ENCODE assay signal across 8 cellular contexts in genomic region chr15:28191832-28192231, GRCh38.
A peak's percentile ranks its signal among the peaks of the same experiment; 100 is the strongest.
DNase-seq lines count a peak whose midpoint lies in the region; ATAC-seq and TF ChIP-seq lines count a peak whose summit lies in the region.

No MANE protein-coding gene starts in this region.

- no peaks in the 10 kb centered on the region for H4K20me1 ChIP-seq in MM.1S (ENCODE audit: insufficient read depth, low read length)

- no peak overlapping the region for H3K9ac ChIP-seq in MM.1S (ENCODE audit: low read length)

- H3K36me3 ChIP-seq in WERI-Rb-1 = peaks cover 47% of the 10 kb centered on the region
- H3K36me3 ChIP-seq in prostate gland = no peaks in the 10 kb centered on the region
- H3K36me3 ChIP-seq in MM.1S (replicated peaks; ENCODE audit: insufficient read depth, low read length) = no peaks in the 10 kb centered on the region

- H3K27ac ChIP-seq in WERI-Rb-1 = no peak overlapping the region
- no peak overlapping the region for H3K27ac ChIP-seq in prostate gland
- H3K27ac ChIP-seq in MM.1S (ENCODE audit: low read length) = no peak overlapping the region

- H3K4me1 ChIP-seq in prostate gland (replicated peaks) = no peaks in the 10 kb centered on the region
- H3K4me1 ChIP-seq in MM.1S (ENCODE audit: low read length) = no peaks in the 10 kb centered on the region

- H3K27me3 ChIP-seq in WERI-Rb-1 (ENCODE audit: insufficient read depth, low read depth, severe bottlenecking) (no peaks in the 10 kb centered on the region), prostate gland (replicated peaks; ENCODE audit: insufficient read depth) (no peaks in the 10 kb centered on the region), MM.1S (replicated peaks; ENCODE audit: insufficient read depth, low read length) (no peaks in the 10 kb centered on the region)

- no peaks in the 10 kb centered on the region for H3K79me2 ChIP-seq in MM.1S (ENCODE audit: low read length)

- peak; percentile 48 for DNase-seq in GM04503 (ENCODE audit: low read depth)
- DNase-seq in WERI-Rb-1 = peak; percentile 46
- peak; percentile 64 for DNase-seq in left cardiac atrium
- peak; percentile 37 for DNase-seq in prostate gland (ENCODE audit: low spot score)
- DNase-seq in NCI-H2171 treated with DMSO at 0.1 percent for 48 hours (lab: John Stamatoyannopoulos, UW) = no peak
- no peak for DNase-seq in MM.1S
- no peak for DNase-seq in HPDE6-E6E7 (ENCODE audit: extremely low spot score)

- peak; percentile 93 to 95 for ATAC-seq in left cardiac atrium
- no peak for ATAC-seq in HG03135 (IDR thresholded peaks at IDR 0.05; ENCODE audit: unreplicated experiment)

- intact Hi-C loops in left cardiac atrium (cut with DNase I) (no loop called here), prostate gland (cut with DNase I) (no loop called here)

- no peak overlapping the region for H2AFZ ChIP-seq in MM.1S (ENCODE audit: low read length)

- no peaks in the 10 kb centered on the region for H3K9me2 ChIP-seq in MM.1S (replicated peaks; ENCODE audit: insufficient read depth, low read length)

- H3K4me3 ChIP-seq in WERI-Rb-1 (ENCODE audit: low read depth, low read length) = no peak overlapping the region
- H3K4me3 ChIP-seq in prostate gland = no peak overlapping the region
- no peak overlapping the region for H3K4me3 ChIP-seq in MM.1S (ENCODE audit: low read length)

- no peaks in the 10 kb centered on the region for H3F3A ChIP-seq in MM.1S (ENCODE audit: insufficient read depth, low read length)

- H3K9me3 ChIP-seq in WERI-Rb-1 (ENCODE audit: severe bottlenecking) (no peaks in the 10 kb centered on the region), prostate gland (no peaks in the 10 kb centered on the region), MM.1S (replicated peaks; ENCODE audit: insufficient read depth, low read length) (no peaks in the 10 kb centered on the region)

- TF ChIP-seq POLR2A in prostate gland (IDR thresholded peaks at IDR 0.05) = no peak

- 60% methylated on average over 15 of the region's 15 CpGs for WGBS in prostate gland

- no peak overlapping the region for H3K4me2 ChIP-seq in MM.1S (ENCODE audit: low read depth, low read length)

- TF ChIP-seq CTCF in WERI-Rb-1 (IDR thresholded peaks at IDR 0.05; ENCODE audit: low read depth, low read length) (peak; percentile 61), prostate gland (IDR thresholded peaks at IDR 0.05) (peak in 3 of 4 experiments; percentile 11 to 48 (median 24)), MM.1S (IDR thresholded peaks at IDR 0.05; ENCODE audit: low read length) (no peak)

Comparison
In these comparisons a context has a peak if more than half of its experiments do, and no peak if none do; other contexts are left out.
1. DNase-seq: peak in GM04503 (single experiment), WERI-Rb-1 (single experiment), left cardiac atrium (single experiment) and prostate gland (single experiment); none in NCI-H2171 treated with DMSO at 0.1 percent for 48 hours (single experiment), MM.1S (single experiment) and HPDE6-E6E7 (single experiment).